ENCODE assay signal across 24 cellular contexts in genomic region chr2:191851159-191851558, GRCh38.
"Had no signal": no experiment of that assay in that cellular context is flagged by ENCODE, and none has a peak within 500 bp of the region (broad histone marks: within the 10 kb centered on the region; RNA-seq: fewer than 3 reads in every experiment).

No MANE protein-coding gene starts in this region.

- FAIRE-seq: colon, endothelial cell of umbilical vein, islet of Langerhans, keratinocyte had no signal

- DNase-seq: dermis blood vessel endothelial cell; dorsolateral prefrontal cortex; effector CD4-positive, alpha-beta T cell; effector memory CD4-positive, alpha-beta T cell; esophagus squamous epithelium; foreskin fibroblast; foreskin melanocyte; gastrocnemius medialis; glutamatergic neuron; head of caudate nucleus; heart right ventricle; hippocampal formation; kidney glomerular epithelial cell; left colon; left ventricle myocardium superior; lower lobe of right lung; mesenchymal stem cell; mucosa of descending colon; naive B cell had no signal

- H3K27ac ChIP-seq: coronary artery, dorsolateral prefrontal cortex, esophagus squamous epithelium, lower lobe of right lung had no signal

- H3K9me3 ChIP-seq: esophagus squamous epithelium, gastrocnemius medialis, heart right ventricle, lower lobe of right lung, mucosa of descending colon had no signal

- H3K4me3 ChIP-seq: coronary artery, dorsolateral prefrontal cortex, esophagus squamous epithelium, gastrocnemius medialis, heart right ventricle, lower lobe of right lung, mucosa of descending colon had no signal

- H3K36me3 ChIP-seq: esophagus squamous epithelium, gastrocnemius medialis, heart right ventricle, lower lobe of right lung had no signal

- H3K27me3 ChIP-seq: dorsolateral prefrontal cortex, esophagus squamous epithelium, gastrocnemius medialis, heart right ventricle had no signal
